1 cellular context compared by ENCODE assay signal in the genomic region with DNA sequence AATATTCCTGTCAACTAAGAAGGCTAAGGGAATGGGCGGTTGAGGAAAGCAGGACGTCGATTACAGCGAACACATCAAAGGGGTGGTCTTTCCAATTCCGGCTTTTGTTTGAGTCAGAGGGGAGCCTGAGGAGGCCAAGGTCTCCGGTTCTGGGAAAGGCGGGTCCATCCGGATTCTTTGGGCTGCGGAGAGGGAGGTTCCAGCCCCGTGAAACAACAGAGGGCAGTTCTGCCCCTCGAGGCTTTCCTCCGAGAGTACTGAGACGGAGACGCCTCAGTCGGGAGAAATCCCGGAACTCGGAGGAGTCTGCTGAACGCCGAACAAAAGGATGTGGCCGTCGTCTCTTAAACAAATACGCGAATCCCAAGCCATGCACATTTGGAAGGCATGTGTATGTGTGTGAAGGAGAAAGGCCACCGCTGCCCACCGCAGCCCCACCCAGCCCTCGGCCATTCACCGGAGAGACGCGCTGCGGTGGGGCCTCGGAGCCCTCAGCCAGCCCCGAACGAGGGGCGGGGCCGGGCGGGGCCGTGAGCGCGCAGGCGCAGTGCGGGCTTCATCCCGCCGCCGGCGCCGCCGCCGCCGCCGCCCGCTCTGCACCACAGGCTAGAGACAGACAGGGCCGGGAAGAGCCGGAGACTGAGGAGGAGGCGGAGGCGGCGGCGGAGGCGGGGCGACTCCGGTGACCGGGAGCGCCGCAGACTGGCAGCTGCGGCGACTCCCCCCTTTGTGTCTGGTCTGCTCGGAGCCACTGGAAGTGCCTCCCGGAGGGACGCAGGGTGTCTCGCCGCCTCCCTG.
TF ChIP-seq lines count a peak whose summit lies in the region.

Gene BMPR2 (plus strand): TSS at position 717 of the 798 bp plus-strand sequence. CDS start 1,148 bp downstream, outside the sequence.

TF ChIP-seq in HepG2, 621 proteins besides CTCF, POLR2A, EP300 and RAD21 (continued from another document and continues in another):
- TF ChIP-seq ZBTB2 (CRISPR knock-in tag; IDR thresholded peaks at IDR 0.05; ENCODE audit: low read depth) (peak; percentile 94), PHF20 (CRISPR knock-in tag; IDR thresholded peaks at IDR 0.05) (peak; percentile 67), ZNF350 (CRISPR knock-in tag; IDR thresholded peaks at IDR 0.05; ENCODE audit: borderline replicate concordance, low read depth) (peak; percentile 35), ZSCAN31 (CRISPR knock-in tag; IDR thresholded peaks at IDR 0.05; ENCODE audit: low read depth) (peak; percentile 31; the same call in 1 of the 2 replicates), HMG20A (CRISPR knock-in tag; IDR thresholded peaks at IDR 0.05; ENCODE audit: borderline replicate concordance) (no peak), AHDC1 (CRISPR knock-in tag; IDR thresholded peaks at IDR 0.05; ENCODE audit: borderline replicate concordance) (peak; percentile 17; the same call in 1 of the 2 replicates), ZFP1 (CRISPR knock-in tag; IDR thresholded peaks at IDR 0.05) (0 out of 2 replicates have a peak, but pooled peaks have one; percentile 33), ZNF761 (CRISPR knock-in tag; conservative IDR thresholded peaks at IDR 0.05) (peak; percentile 49; the same call in 1 of the 2 replicates), TARDBP (CRISPR knock-in tag; IDR thresholded peaks at IDR 0.05) (peak; percentile 56), ZSCAN9 (CRISPR knock-in tag; IDR thresholded peaks at IDR 0.05; ENCODE audit: borderline replicate concordance) (peak; percentile 90), RNF219 (CRISPR knock-in tag; IDR thresholded peaks at IDR 0.05) (no peak), TCF7 (IDR thresholded peaks at IDR 0.05; ENCODE audit: low read depth) (0 out of 2 replicates have a peak, but pooled peaks have one; percentile 54), FOXK1 (CRISPR knock-in tag; IDR thresholded peaks at IDR 0.05; ENCODE audit: borderline replicate concordance, low read depth) (peak; percentile 61; the same call in 1 of the 2 replicates), ZNF331 (CRISPR knock-in tag; IDR thresholded peaks at IDR 0.05) (peak; percentile 78), ZNF329 (CRISPR knock-in tag; IDR thresholded peaks at IDR 0.05; ENCODE audit: low read depth) (peak; percentile 26; the same call in 1 of the 2 replicates), RELA (CRISPR knock-in tag; IDR thresholded peaks at IDR 0.05) (no peak), ZFX (CRISPR knock-in tag; IDR thresholded peaks at IDR 0.05; ENCODE audit: low read depth) (peak; percentile 85), RNF2 (conservative IDR thresholded peaks at IDR 0.05; ENCODE audit: low read depth) (peak; percentile 64; the same call in 1 of the 2 replicates), CBX2 (IDR thresholded peaks at IDR 0.05; ENCODE audit: low read depth, low read length) (no peak), CBX2 (CRISPR knock-in tag; IDR thresholded peaks at IDR 0.05; ENCODE audit: low read depth) (peak; percentile 69; the same call in 1 of the 2 replicates), ZNF430 (CRISPR knock-in tag; IDR thresholded peaks at IDR 0.05) (0 out of 2 replicates have a peak, but pooled peaks have one; percentile 77), NFYB (CRISPR knock-in tag; IDR thresholded peaks at IDR 0.05) (0 out of 2 replicates have a peak, but pooled peaks have one; percentile 30)
- TF ChIP-seq, protein P1, sequence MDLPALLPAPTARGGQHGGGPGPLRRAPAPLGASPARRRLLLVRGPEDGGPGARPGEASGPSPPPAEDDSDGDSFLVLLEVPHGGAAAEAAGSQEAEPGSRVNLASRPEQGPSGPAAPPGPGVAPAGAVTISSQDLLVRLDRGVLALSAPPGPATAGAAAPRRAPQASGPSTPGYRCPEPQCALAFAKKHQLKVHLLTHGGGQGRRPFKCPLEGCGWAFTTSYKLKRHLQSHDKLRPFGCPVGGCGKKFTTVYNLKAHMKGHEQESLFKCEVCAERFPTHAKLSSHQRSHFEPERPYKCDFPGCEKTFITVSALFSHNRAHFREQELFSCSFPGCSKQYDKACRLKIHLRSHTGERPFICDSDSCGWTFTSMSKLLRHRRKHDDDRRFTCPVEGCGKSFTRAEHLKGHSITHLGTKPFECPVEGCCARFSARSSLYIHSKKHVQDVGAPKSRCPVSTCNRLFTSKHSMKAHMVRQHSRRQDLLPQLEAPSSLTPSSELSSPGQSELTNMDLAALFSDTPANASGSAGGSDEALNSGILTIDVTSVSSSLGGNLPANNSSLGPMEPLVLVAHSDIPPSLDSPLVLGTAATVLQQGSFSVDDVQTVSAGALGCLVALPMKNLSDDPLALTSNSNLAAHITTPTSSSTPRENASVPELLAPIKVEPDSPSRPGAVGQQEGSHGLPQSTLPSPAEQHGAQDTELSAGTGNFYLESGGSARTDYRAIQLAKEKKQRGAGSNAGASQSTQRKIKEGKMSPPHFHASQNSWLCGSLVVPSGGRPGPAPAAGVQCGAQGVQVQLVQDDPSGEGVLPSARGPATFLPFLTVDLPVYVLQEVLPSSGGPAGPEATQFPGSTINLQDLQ (CRISPR knock-in tag; IDR thresholded peaks at IDR 0.05): peak; percentile 69; the same call in 1 of the 2 replicates
- TF ChIP-seq, protein P2, sequence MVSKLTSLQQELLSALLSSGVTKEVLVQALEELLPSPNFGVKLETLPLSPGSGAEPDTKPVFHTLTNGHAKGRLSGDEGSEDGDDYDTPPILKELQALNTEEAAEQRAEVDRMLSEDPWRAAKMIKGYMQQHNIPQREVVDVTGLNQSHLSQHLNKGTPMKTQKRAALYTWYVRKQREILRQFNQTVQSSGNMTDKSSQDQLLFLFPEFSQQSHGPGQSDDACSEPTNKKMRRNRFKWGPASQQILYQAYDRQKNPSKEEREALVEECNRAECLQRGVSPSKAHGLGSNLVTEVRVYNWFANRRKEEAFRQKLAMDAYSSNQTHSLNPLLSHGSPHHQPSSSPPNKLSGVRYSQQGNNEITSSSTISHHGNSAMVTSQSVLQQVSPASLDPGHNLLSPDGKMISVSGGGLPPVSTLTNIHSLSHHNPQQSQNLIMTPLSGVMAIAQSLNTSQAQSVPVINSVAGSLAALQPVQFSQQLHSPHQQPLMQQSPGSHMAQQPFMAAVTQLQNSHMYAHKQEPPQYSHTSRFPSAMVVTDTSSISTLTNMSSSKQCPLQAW (CRISPR knock-in tag; IDR thresholded peaks at IDR 0.05): peak; percentile 10; the same call in 1 of the 2 replicates
- TF ChIP-seq, protein P3, sequence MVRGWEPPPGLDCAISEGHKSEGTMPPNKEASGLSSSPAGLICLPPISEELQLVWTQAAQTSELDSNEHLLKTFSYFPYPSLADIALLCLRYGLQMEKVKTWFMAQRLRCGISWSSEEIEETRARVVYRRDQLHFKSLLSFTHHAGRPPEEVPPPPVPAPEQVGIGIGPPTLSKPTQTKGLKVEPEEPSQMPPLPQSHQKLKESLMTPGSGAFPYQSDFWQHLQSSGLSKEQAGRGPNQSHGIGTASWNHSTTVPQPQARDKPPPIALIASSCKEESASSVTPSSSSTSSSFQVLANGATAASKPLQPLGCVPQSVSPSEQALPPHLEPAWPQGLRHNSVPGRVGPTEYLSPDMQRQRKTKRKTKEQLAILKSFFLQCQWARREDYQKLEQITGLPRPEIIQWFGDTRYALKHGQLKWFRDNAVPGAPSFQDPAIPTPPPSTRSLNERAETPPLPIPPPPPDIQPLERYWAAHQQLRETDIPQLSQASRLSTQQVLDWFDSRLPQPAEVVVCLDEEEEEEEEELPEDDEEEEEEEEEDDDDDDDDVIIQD (CRISPR knock-in tag; IDR thresholded peaks at IDR 0.05; ENCODE audit: low read depth): peak; percentile 40; the same call in 1 of the 2 replicates
- TF ChIP-seq, protein P4, sequence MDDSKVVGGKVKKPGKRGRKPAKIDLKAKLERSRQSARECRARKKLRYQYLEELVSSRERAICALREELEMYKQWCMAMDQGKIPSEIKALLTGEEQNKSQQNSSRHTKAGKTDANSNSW (CRISPR knock-in tag; IDR thresholded peaks at IDR 0.05; ENCODE audit: borderline replicate concordance): 0 out of 2 replicates have a peak, but pooled peaks have one; percentile 5
- TF ChIP-seq, protein P5, sequence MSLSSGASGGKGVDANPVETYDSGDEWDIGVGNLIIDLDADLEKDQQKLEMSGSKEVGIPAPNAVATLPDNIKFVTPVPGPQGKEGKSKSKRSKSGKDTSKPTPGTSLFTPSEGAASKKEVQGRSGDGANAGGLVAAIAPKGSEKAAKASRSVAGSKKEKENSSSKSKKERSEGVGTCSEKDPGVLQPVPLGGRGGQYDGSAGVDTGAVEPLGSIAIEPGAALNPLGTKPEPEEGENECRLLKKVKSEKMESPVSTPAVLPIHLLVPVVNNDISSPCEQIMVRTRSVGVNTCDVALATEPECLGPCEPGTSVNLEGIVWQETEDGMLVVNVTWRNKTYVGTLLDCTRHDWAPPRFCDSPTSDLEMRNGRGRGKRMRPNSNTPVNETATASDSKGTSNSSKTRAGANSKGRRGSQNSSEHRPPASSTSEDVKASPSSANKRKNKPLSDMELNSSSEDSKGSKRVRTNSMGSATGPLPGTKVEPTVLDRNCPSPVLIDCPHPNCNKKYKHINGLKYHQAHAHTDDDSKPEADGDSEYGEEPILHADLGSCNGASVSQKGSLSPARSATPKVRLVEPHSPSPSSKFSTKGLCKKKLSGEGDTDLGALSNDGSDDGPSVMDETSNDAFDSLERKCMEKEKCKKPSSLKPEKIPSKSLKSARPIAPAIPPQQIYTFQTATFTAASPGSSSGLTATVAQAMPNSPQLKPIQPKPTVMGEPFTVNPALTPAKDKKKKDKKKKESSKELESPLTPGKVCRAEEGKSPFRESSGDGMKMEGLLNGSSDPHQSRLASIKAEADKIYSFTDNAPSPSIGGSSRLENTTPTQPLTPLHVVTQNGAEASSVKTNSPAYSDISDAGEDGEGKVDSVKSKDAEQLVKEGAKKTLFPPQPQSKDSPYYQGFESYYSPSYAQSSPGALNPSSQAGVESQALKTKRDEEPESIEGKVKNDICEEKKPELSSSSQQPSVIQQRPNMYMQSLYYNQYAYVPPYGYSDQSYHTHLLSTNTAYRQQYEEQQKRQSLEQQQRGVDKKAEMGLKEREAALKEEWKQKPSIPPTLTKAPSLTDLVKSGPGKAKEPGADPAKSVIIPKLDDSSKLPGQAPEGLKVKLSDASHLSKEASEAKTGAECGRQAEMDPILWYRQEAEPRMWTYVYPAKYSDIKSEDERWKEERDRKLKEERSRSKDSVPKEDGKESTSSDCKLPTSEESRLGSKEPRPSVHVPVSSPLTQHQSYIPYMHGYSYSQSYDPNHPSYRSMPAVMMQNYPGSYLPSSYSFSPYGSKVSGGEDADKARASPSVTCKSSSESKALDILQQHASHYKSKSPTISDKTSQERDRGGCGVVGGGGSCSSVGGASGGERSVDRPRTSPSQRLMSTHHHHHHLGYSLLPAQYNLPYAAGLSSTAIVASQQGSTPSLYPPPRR (CRISPR knock-in tag; IDR thresholded peaks at IDR 0.05; ENCODE audit: borderline replicate concordance): peak; percentile 46; the same call in 1 of the 2 replicates
- TF ChIP-seq, protein P6, sequence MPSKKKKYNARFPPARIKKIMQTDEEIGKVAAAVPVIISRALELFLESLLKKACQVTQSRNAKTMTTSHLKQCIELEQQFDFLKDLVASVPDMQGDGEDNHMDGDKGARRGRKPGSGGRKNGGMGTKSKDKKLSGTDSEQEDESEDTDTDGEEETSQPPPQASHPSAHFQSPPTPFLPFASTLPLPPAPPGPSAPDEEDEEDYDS (CRISPR knock-in tag; IDR thresholded peaks at IDR 0.05): peak; percentile 68
